ENCODE assay signal across 18 cellular contexts in the genomic region with DNA sequence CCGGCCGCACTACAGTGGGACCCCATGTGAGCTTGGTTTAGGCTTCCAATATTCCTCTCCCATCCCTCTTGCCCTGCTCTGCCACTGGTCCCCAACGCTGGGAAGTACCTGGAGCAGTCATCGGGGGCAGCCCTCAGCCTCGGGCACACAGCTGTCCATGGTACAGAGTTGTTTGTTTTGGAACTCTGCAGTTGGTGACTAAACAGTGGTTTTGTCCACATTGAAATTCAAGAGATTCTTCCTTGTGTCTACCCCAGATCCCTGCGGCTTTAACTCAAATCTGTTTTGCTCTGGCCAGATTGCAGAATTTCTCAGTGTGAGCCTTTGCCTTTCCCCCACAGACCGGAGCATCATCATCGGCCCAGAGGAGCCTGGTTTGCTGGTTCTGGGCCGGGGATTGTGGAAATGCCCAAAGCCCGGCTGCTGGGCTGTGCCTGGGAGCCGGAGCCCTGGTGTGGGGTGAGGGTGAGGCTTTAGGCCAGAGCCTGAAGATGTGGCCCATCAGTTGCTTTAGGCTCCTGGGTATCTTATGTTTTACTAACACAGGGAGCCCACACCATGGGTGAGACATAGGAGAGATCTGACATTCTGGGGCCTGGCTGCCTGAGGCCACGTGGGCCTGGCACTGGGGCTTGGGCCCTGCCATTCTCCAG.
DNase-seq lines count a peak whose midpoint lies in the region; ATAC-seq and TF ChIP-seq lines count a peak whose summit lies in the region.
"Had no signal": no experiment of that assay in that cellular context is flagged by ENCODE, and none has a peak within 500 bp of the region (broad histone marks: within the 10 kb centered on the region; RNA-seq: fewer than 3 reads in every experiment).

No MANE protein-coding gene starts in this region.

- H2BK12ac ChIP-seq in mesenchymal stem cell (ENCODE audit: low read length in 2 of 2), result no peak overlapping the region

- H4K91ac ChIP-seq in mesenchymal stem cell (ENCODE audit: low read length), result no peak overlapping the region

- peak; percentile 18; the same call in 1 of the 2 replicates for TF ChIP-seq CTCF in AG10803 (conservative IDR thresholded peaks at IDR 0.05; ENCODE audit: low read length)
- no peak for TF ChIP-seq CTCF in coronary artery (IDR thresholded peaks at IDR 0.05)

- no peak overlapping the region for H2BK15ac ChIP-seq in mesenchymal stem cell (ENCODE audit: low read depth, poor library complexity, severe bottlenecking)

- H2AFZ ChIP-seq in mesenchymal stem cell (ENCODE audit: low read depth, low read length), result no peak overlapping the region

- H3K27ac ChIP-seq in coronary artery, result peak overlapping the region; percentile 95 to 98
- H3K27ac ChIP-seq in mesenchymal stem cell (ENCODE audit: low read length, poor library complexity, severe bottlenecking), result peak overlapping the region; percentile 39
- H3K27ac ChIP-seq: colonic mucosa, psoas muscle, SJSA1, VCaP had no signal

- no peak overlapping the region for H4K8ac ChIP-seq in mesenchymal stem cell (ENCODE audit: low read length)

- peaks cover 2% of the 10 kb centered on the region for H3K79me1 ChIP-seq in mesenchymal stem cell (replicated peaks; ENCODE audit: low read length, poor library complexity, severe bottlenecking)

- no peak overlapping the region for H3K18ac ChIP-seq in mesenchymal stem cell (ENCODE audit: low read depth in 1 of 2, low read length in 2 of 2)

- H3K4ac ChIP-seq in mesenchymal stem cell (ENCODE audit: low read depth in 1 of 2, low read length in 2 of 2), result no peak overlapping the region

- peaks cover 23% of the 10 kb centered on the region for H3K4me1 ChIP-seq in mesenchymal stem cell (ENCODE audit: control insufficient read depth, insufficient read depth, low read depth, low read length)
- H3K4me1 ChIP-seq: colonic mucosa had no signal

- H2BK120ac ChIP-seq in mesenchymal stem cell (ENCODE audit: low read depth, low read length), result no peak overlapping the region

- H3K9me3 ChIP-seq in mesenchymal stem cell (ENCODE audit: control insufficient read depth, low read length), result no peaks in the 10 kb centered on the region
- H3K9me3 ChIP-seq: colonic mucosa, psoas muscle, SJSA1 had no signal

- peaks cover 29 to 70% of the 10 kb centered on the region in 2 experiments for H3K36me3 ChIP-seq in mesenchymal stem cell (ENCODE audit: control insufficient read depth in 1 of 2, insufficient read depth in 2 of 2, low read depth in 1 of 2, low read length in 2 of 2)

- 94% methylated on average over 12 of the region's 12 CpGs for WGBS in mesenchymal stem cell

- H3K9ac ChIP-seq in mesenchymal stem cell (ENCODE audit: low read length), result peak overlapping the region; percentile 70

- no peak overlapping the region for H2BK5ac ChIP-seq in mesenchymal stem cell (ENCODE audit: low read depth, low read length, poor library complexity, severe bottlenecking)

- ATAC-seq in GM21528 (IDR thresholded peaks at IDR 0.05; ENCODE audit: low FRiP score, unreplicated experiment), result no peak
- no peak for ATAC-seq in GM18870 (IDR thresholded peaks at IDR 0.05; ENCODE audit: unreplicated experiment)

- H3K4me3 ChIP-seq in AG10803 (ENCODE audit: low read length), result no peak overlapping the region
- H3K4me3 ChIP-seq in coronary artery, result peak overlapping the region; percentile 18
- H3K4me3 ChIP-seq in mesenchymal stem cell (ENCODE audit: insufficient read depth in 1 of 2, low read depth in 1 of 2, low read length in 2 of 2), result no peak overlapping the region
- H3K4me3 ChIP-seq: colonic mucosa, psoas muscle, SJSA1 had no signal

- peak; percentile 70 for DNase-seq in AG10803 (ENCODE audit: low read depth)
- DNase-seq in M059J (ENCODE audit: low read depth), result peak; percentile 90
- DNase-seq in coronary artery (ENCODE audit: low spot score), result no peak
- DNase-seq in mesenchymal stem cell, result no peak
- DNase-seq in stimulated activated CD4-positive, alpha-beta T cell treated with anti-CD3 and anti-CD28 coated beads, Interleukin-4, amount 100 ng/mL, for 4 hours, result no peak
- no peak for DNase-seq in NCI-H1105 (lab: John Stamatoyannopoulos, UW)
- DNase-seq: activated naive CD4-positive, alpha-beta T cell treated with anti-CD3 and anti-CD28 coated beads, Interleukin-2, amount 10 ng/mL, durations not matched to agents 7 days and 5 days; colonic mucosa; foreskin melanocyte; islet precursor cell; NCI-H2029; NCI-H82; stimulated activated CD4-positive, alpha-beta T cell treated with anti-CD3 and anti-CD28 coated beads, Interleukin-2, amount 100 ng/mL, for 24 hours had no signal

- no peak overlapping the region for H3K14ac ChIP-seq in mesenchymal stem cell (ENCODE audit: low read length in 2 of 2)

- no peak overlapping the region for H3K23ac ChIP-seq in mesenchymal stem cell (ENCODE audit: low read length in 2 of 2)

- H2AK5ac ChIP-seq in mesenchymal stem cell (ENCODE audit: low read length, severe bottlenecking), result peak overlapping the region; percentile 95

- H3K4me2 ChIP-seq in mesenchymal stem cell (ENCODE audit: low read length, poor library complexity, severe bottlenecking), result no peak overlapping the region

- no peaks in the 10 kb centered on the region for H3K27me3 ChIP-seq in mesenchymal stem cell (ENCODE audit: control insufficient read depth in 1 of 2, insufficient read depth in 1 of 2, low read length in 2 of 2)
- H3K27me3 ChIP-seq: colonic mucosa, SJSA1 had no signal

Comparison
In these comparisons a context has a peak if more than half of its experiments do, and no peak if none do; other contexts are left out.
1. DNase-seq: peak in AG10803 (single experiment) and M059J (single experiment); none in coronary artery (single experiment), mesenchymal stem cell (single experiment), stimulated activated CD4-positive, alpha-beta T cell treated with anti-CD3 and anti-CD28 coated beads, Interleukin-4, amount 100 ng/mL, for 4 hours (0 of 2) and NCI-H1105 (single experiment).